Comparison of ENCODE assay signal across 8 cellular contexts in genomic region chr16:83899978-83900377, GRCh38. TPM values are rescaled to one million over a fixed set of nuclear protein-coding genes. Genes with fewer than 3 reads are reported as not detected.
DNase-seq lines count a peak whose midpoint lies in the region; ATAC-seq, FAIRE-seq and TF ChIP-seq lines count a peak whose summit lies in the region.

No MANE protein-coding gene starts in this region.

- H3K27me3 ChIP-seq in heart right ventricle = peaks cover 0 to 4% (median 0%) of the 10 kb centered on the region in 7 donors
- H3K27me3 ChIP-seq in mammary epithelial cell (ENCODE audit: insufficient read depth, low read length) = no peaks in the 10 kb centered on the region

- peak overlapping the region; percentile 59 to 97 (median 90) for H3K4me3 ChIP-seq in heart right ventricle
- peak overlapping the region; percentile 50 to 85 (median 67) for H3K4me3 ChIP-seq in mammary epithelial cell (replicated peaks in 1 of 3; ENCODE audit: insufficient read depth in 1 of 3, low read depth in 2 of 3, low read length in 3 of 3)
- H3K4me3 ChIP-seq in mesodermal cell (ENCODE audit: extremely low read depth, insufficient read depth, low read length, poor library complexity, severe bottlenecking) = peak overlapping the region; percentile 62
- H3K4me3 ChIP-seq in urinary bladder (ENCODE audit: low read depth, low read length) = peak overlapping the region; percentile 81

- peak overlapping the region; percentile 98 for H3K4me2 ChIP-seq in mammary epithelial cell (ENCODE audit: insufficient read depth, low read depth, low read length)

- no peak for DNase-seq in heart right ventricle
- no peak for DNase-seq in left ventricle myocardium superior
- no peak for DNase-seq in mammary epithelial cell
- no peak for DNase-seq in frontal cortex (ENCODE audit: low spot score in 2 of 2)
- DNase-seq in RPMI8226 = no peak
- DNase-seq in ACHN = no peak

- no peak for ATAC-seq in heart right ventricle
- ATAC-seq in left ventricle myocardium superior = no peak

- dilution Hi-C loops in mammary epithelial cell (cut with HindIII; ENCODE audit: low sequenced_read_pairs) = no loop called here

- in situ Hi-C loops in mammary epithelial cell (cut with MboI; ENCODE audit: low sequenced_read_pairs in 2 of 2) (no loop called here), ACHN (cut with HindIII; ENCODE audit: low pct_ligation_motif_present, low pct_unique_long_range_greater_than_20kb, low sequenced_read_pairs) (no loop called here)

- FAIRE-seq in frontal cortex (lab: Jason Lieb, UNC) = no peak

- BruUV-seq in mammary epithelial cell (replicated peaks; lab: Mats Ljungman, UMichigan) = no TSS peak

- TF ChIP-seq CTCF in heart right ventricle (IDR thresholded peaks at IDR 0.05) (no peak), mammary epithelial cell (conservative IDR thresholded peaks at IDR 0.05 in 1 of 2, IDR thresholded peaks at IDR 0.05 in 1 of 2; ENCODE audit: extremely low read depth in 1 of 2, insufficient read depth in 1 of 2, low read depth in 1 of 2, low read length in 2 of 2) (no peak)

- peaks cover 4% of the 10 kb centered on the region for H3K79me2 ChIP-seq in mammary epithelial cell (ENCODE audit: insufficient read depth, low read length)

- 42 to 58% methylated on average over 3 of the region's 3 CpGs for WGBS in heart right ventricle, 2 donors
- 100% methylated on average over 3 of the region's 3 CpGs for WGBS in mammary epithelial cell (ENCODE audit: low coverage, missing lambda C conversion rate)
- 71 to 100% methylated on average over 1 of the region's 3 CpGs for WGBS in mesodermal cell (ENCODE audit: insufficient coverage in 2 of 2), 2 experiments
- 75% methylated on average over 3 of the region's 3 CpGs for WGBS in urinary bladder

- H2AFZ ChIP-seq in mammary epithelial cell (ENCODE audit: low read depth, low read length) = peak overlapping the region; percentile 95

- intact Hi-C loops in heart right ventricle (cut with DNase I) (no loop called here), left ventricle myocardium superior (cut with micrococcal nuclease) (no loop called here), mammary epithelial cell (cut with micrococcal nuclease) (no loop called here)

- H4K20me1 ChIP-seq in mammary epithelial cell (ENCODE audit: insufficient read depth, low read length) = no peaks in the 10 kb centered on the region

- H3K9ac ChIP-seq in mammary epithelial cell (ENCODE audit: insufficient read depth, low read length) = peak overlapping the region; percentile 46

- H3K36me3 ChIP-seq in heart right ventricle = no peaks in the 10 kb centered on the region
- H3K36me3 ChIP-seq in mammary epithelial cell (ENCODE audit: insufficient read depth, low read length) = no peaks in the 10 kb centered on the region
- H3K36me3 ChIP-seq in mesodermal cell (ENCODE audit: control insufficient read depth, insufficient read depth, low read length) = no peaks in the 10 kb centered on the region
- H3K36me3 ChIP-seq in urinary bladder (ENCODE audit: insufficient read depth) = no peaks in the 10 kb centered on the region

- H3K4me1 ChIP-seq in heart right ventricle (peaks cover 0 to 63% (median 52%) of the 10 kb centered on the region in 9 donors), mammary epithelial cell (ENCODE audit: insufficient read depth, low read length) (peaks cover 12% of the 10 kb centered on the region), mesodermal cell (ENCODE audit: control insufficient read depth, insufficient read depth, low read length, poor library complexity, severe bottlenecking) (no peaks in the 10 kb centered on the region), urinary bladder (ENCODE audit: insufficient read depth) (no peaks in the 10 kb centered on the region)

- CTCF ChIA-PET in mammary epithelial cell (lab: Charles Lee; ENCODE audit: low non-redundant PET) = no interaction called here

- no peaks in the 10 kb centered on the region for H3K9me3 ChIP-seq in heart right ventricle
- H3K9me3 ChIP-seq in mammary epithelial cell (replicated peaks; ENCODE audit: insufficient read depth, low read length) = no peaks in the 10 kb centered on the region
- no peaks in the 10 kb centered on the region for H3K9me3 ChIP-seq in mesodermal cell (ENCODE audit: control insufficient read depth, low read length)

- H3K27ac ChIP-seq in heart right ventricle (peak overlapping the region; percentile 93 to 100 (median 96)), mammary epithelial cell (ENCODE audit: insufficient read depth, low read depth, low read length) (no peak overlapping the region), mesodermal cell (ENCODE audit: low read depth, low read length, severe bottlenecking) (no peak overlapping the region), urinary bladder (ENCODE audit: low read depth) (no peak overlapping the region)

RNA-seq across cellular contexts. Expression of gene MLYCD, which starts 1.1 kb away (rescaled TPM):
- total RNA-seq in heart right ventricle (10 to 100 TPM; 23.6 to 58.0 (median 43.8) TPM), left ventricle myocardium superior (49.0 TPM), mammary epithelial cell (1 to 10 TPM; 3.2 to 3.5 TPM), urinary bladder (4.6 TPM), frontal cortex (3.3 TPM)
- polyA plus RNA-seq in heart right ventricle (10 to 100 TPM; 13.5 to 25.1 TPM), mammary epithelial cell (1.0 TPM), urinary bladder (3.8 TPM)
- 3.8 TPM for polyA minus RNA-seq in mammary epithelial cell
- polyA plus RNA-seq in mesodermal cell (2013, experiment 1 of 2) = 1.6 TPM
- polyA plus RNA-seq in mesodermal cell (2013, experiment 2 of 2) = 1.3 TPM

RNA-seq across cellular contexts. Expression of gene OSGIN1, which starts 53.1 kb away (rescaled TPM):
- total RNA-seq in heart right ventricle (10 to 100 TPM in 1 of 10 donors, 1 to 10 TPM in 9; 3.2 to 14.5 (median 5.3) TPM), left ventricle myocardium superior (4.7 TPM), mammary epithelial cell (1 to 10 TPM; 3.3 to 9.3 TPM), urinary bladder (0.21 TPM), frontal cortex (not detected)
- polyA plus RNA-seq in heart right ventricle (10 to 100 TPM in 1 of 2 donors, 1 to 10 TPM in 1; 5.6 to 10.5 TPM), mammary epithelial cell (4.2 TPM), urinary bladder (11.9 TPM)
- polyA minus RNA-seq in mammary epithelial cell = 0.83 TPM
- 1.2 TPM for polyA plus RNA-seq in mesodermal cell (2013, experiment 1 of 2)
- polyA plus RNA-seq in mesodermal cell (2013, experiment 2 of 2) = 0.96 TPM

Comparison
In these comparisons a context has a peak if more than half of its experiments do, and no peak if none do; other contexts are left out.
1. H3K27ac ChIP-seq: peak in heart right ventricle (10 of 10); none in mammary epithelial cell (single experiment), mesodermal cell (single experiment) and urinary bladder (single experiment).
2. Peak in every context shown above with its lines, with median percentiles within 50 percentile points of each other: H3K4me3 ChIP-seq.